Comparison of ENCODE assay signal across 1 cellular context in the genomic region with DNA sequence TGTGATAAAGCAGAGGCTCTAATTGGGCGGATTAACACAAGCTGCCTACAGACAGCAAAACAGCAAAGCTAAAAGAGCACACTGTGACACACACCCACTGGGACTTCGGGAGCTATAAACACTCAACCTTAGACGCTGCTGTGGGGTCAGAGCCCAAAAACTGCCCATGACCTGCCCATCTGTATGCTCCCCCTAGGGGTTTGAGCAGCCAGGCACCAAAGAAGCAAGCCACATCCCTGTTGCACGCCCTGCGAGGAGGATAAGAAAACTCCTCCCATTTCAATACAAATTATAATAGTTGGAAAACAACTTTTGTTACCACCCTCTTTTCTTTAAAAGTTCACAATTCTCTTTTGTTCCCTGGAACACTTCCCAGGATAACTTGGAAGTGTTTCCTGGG.
TF ChIP-seq lines count a peak whose summit lies in the region.

No MANE protein-coding gene starts in this region.

TF ChIP-seq in A549, 52 proteins besides CTCF, POLR2A, EP300 and RAD21 (continued from another document):
- TF ChIP-seq, protein P1, sequence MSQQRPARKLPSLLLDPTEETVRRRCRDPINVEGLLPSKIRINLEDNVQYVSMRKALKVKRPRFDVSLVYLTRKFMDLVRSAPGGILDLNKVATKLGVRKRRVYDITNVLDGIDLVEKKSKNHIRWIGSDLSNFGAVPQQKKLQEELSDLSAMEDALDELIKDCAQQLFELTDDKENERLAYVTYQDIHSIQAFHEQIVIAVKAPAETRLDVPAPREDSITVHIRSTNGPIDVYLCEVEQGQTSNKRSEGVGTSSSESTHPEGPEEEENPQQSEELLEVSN (IDR thresholded peaks at IDR 0.05; ENCODE audit: borderline replicate concordance, low read depth): no peak
- TF ChIP-seq RNF2 (IDR thresholded peaks at IDR 0.05; ENCODE audit: borderline replicate concordance, low read depth) (no peak), HOXA7 (CRISPR knock-in tag; IDR thresholded peaks at IDR 0.05) (no peak), NPAS2 (CRISPR knock-in tag; IDR thresholded peaks at IDR 0.05; ENCODE audit: borderline replicate concordance) (no peak), ZFP36 (IDR thresholded peaks at IDR 0.05; ENCODE audit: borderline replicate concordance, partially characterized antibody) (no peak), MAFK (IDR thresholded peaks at IDR 0.05; ENCODE audit: partially characterized antibody) (no peak), SREBF2 (IDR thresholded peaks at IDR 0.05) (no peak), RCOR1 (IDR thresholded peaks at IDR 0.05; ENCODE audit: low read depth, low read length) (no peak), MAZ (IDR thresholded peaks at IDR 0.05; ENCODE audit: borderline replicate concordance, low read depth, low read length) (no peak), TFCP2L1 (CRISPR knock-in tag; IDR thresholded peaks at IDR 0.05) (no peak), HEYL (CRISPR knock-in tag; IDR thresholded peaks at IDR 0.05) (no peak), NR3C1 (IDR thresholded peaks at IDR 0.05) (no peak), ZNF302 (CRISPR knock-in tag; IDR thresholded peaks at IDR 0.05) (no peak)
- TF ChIP-seq, protein P2, sequence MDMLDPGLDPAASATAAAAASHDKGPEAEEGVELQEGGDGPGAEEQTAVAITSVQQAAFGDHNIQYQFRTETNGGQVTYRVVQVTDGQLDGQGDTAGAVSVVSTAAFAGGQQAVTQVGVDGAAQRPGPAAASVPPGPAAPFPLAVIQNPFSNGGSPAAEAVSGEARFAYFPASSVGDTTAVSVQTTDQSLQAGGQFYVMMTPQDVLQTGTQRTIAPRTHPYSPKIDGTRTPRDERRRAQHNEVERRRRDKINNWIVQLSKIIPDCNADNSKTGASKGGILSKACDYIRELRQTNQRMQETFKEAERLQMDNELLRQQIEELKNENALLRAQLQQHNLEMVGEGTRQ (IDR thresholded peaks at IDR 0.05): no peak
- TF ChIP-seq, protein P3, sequence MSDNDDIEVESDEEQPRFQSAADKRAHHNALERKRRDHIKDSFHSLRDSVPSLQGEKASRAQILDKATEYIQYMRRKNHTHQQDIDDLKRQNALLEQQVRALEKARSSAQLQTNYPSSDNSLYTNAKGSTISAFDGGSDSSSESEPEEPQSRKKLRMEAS (IDR thresholded peaks at IDR 0.05): no peak
